1 cellular context compared by ENCODE assay signal in genomic region chr5:64768358-64769312, GRCh38.
TF ChIP-seq lines count a peak whose summit lies in the region.

A gene with protein sequence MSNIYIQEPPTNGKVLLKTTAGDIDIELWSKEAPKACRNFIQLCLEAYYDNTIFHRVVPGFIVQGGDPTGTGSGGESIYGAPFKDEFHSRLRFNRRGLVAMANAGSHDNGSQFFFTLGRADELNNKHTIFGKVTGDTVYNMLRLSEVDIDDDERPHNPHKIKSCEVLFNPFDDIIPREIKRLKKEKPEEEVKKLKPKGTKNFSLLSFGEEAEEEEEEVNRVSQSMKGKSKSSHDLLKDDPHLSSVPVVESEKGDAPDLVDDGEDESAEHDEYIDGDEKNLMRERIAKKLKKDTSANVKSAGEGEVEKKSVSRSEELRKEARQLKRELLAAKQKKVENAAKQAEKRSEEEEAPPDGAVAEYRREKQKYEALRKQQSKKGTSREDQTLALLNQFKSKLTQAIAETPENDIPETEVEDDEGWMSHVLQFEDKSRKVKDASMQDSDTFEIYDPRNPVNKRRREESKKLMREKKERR (plus strand): TSS chr5:64768930. CDS start chr5:64769147, 217 bp downstream.
Gene SREK1IP1 (minus strand): TSS chr5:64768691. CDS start chr5:64768517, 174 bp downstream.

TF ChIP-seq in K562, 482 proteins besides CTCF, POLR2A, EP300 and RAD21 (continued from another document):
- TF ChIP-seq TARDBP (IDR thresholded peaks at IDR 0.05) (peak; percentile 72; the same call in 1 of the 2 replicates), FOXP1 (CRISPR knock-in tag; IDR thresholded peaks at IDR 0.05) (peak; percentile 75), MIER1 (IDR thresholded peaks at IDR 0.05; ENCODE audit: low read depth) (peak; percentile 57; the same call in 1 of the 2 replicates), POLR2G (IDR thresholded peaks at IDR 0.05; ENCODE audit: low read depth, low read length) (peak; percentile 91), TCF7L2 (IDR thresholded peaks at IDR 0.05; ENCODE audit: low read depth, low read length) (peak; percentile 90), CREB1 (IDR thresholded peaks at IDR 0.05) (0 out of 2 replicates have a peak, but pooled peaks have one; percentile 12), CREB1 (CRISPR knock-in tag; IDR thresholded peaks at IDR 0.05) (peak; percentile 53), ADNP (tag; IDR thresholded peaks at IDR 0.05) (no peak), TAF7 (tag; IDR thresholded peaks at IDR 0.05) (peak; percentile 86), KLF16 (IDR thresholded peaks at IDR 0.05) (no peak), ZNF146 (CRISPR knock-in tag; IDR thresholded peaks at IDR 0.05; ENCODE audit: unreplicated experiment) (no peak), ZBTB9 (CRISPR knock-in tag; IDR thresholded peaks at IDR 0.05) (no peak), CREM (IDR thresholded peaks at IDR 0.05; ENCODE audit: low read depth) (peak; percentile 72), ZNF134 (CRISPR knock-in tag; conservative IDR thresholded peaks at IDR 0.05) (no peak), SREBF1 (IDR thresholded peaks at IDR 0.05; ENCODE audit: borderline replicate concordance, low read depth, low read length) (peak; percentile 25; the same call in 1 of the 2 replicates), PHB (CRISPR knock-in tag; IDR thresholded peaks at IDR 0.05) (no peak), NEUROD1 (IDR thresholded peaks at IDR 0.05; ENCODE audit: borderline replicate concordance, low read depth, low read length, partially characterized antibody) (peak; percentile 90), PTTG1 (tag; IDR thresholded peaks at IDR 0.05; ENCODE audit: low read depth) (no peak), SNIP1 (IDR thresholded peaks at IDR 0.05; ENCODE audit: low read depth) (no peak; the same call in 1 of the 2 replicates), ETV1 (tag; conservative IDR thresholded peaks at IDR 0.05; ENCODE audit: low read depth) (0 out of 2 replicates have a peak, but pooled peaks have one; percentile 20), ZNF830 (CRISPR knock-in tag; IDR thresholded peaks at IDR 0.05) (0 out of 2 replicates have a peak, but pooled peaks have one; percentile 6), TCF3 (CRISPR knock-in tag; IDR thresholded peaks at IDR 0.05) (0 out of 2 replicates have a peak, but pooled peaks have one; percentile 11), BRD4 (IDR thresholded peaks at IDR 0.05) (peak; percentile 61; the same call in 1 of the 2 replicates), RBBP5 (IDR thresholded peaks at IDR 0.05; ENCODE audit: borderline replicate concordance, insufficient read depth, low read length, poor library complexity, severe bottlenecking) (peak; percentile 95), PHF20 (IDR thresholded peaks at IDR 0.05; ENCODE audit: partially characterized antibody) (peak; percentile 91), ELK1 (CRISPR knock-in tag; IDR thresholded peaks at IDR 0.05) (no peak), JUND (IDR thresholded peaks at IDR 0.05; ENCODE audit: borderline replicate concordance, low read depth, low read length) (peak; percentile 95), JUND (tag; IDR thresholded peaks at IDR 0.05; ENCODE audit: borderline replicate concordance, low read depth, low read length) (peak; percentile 53; the same call in 1 of the 3 replicates), MEF2A (IDR thresholded peaks at IDR 0.05; ENCODE audit: control insufficient read depth, low read depth, low read length) (no peak), KDM5B (IDR thresholded peaks at IDR 0.05; ENCODE audit: insufficient replicate concordance, low read depth, low read length) (peak; percentile 91), TBP (optimal IDR thresholded peaks at IDR 0.05; ENCODE audit: low read depth, low read length) (peak; percentile 90), FOXJ2 (tag; IDR thresholded peaks at IDR 0.05) (0 out of 2 replicates have a peak, but pooled peaks have one; percentile 42), RFX1 (IDR thresholded peaks at IDR 0.05) (peak; percentile 42), CCNT2 (IDR thresholded peaks at IDR 0.05; ENCODE audit: borderline replicate concordance, extremely low read depth, insufficient read length, low read depth, low read length) (no peak), YY1 (IDR thresholded peaks at IDR 0.05; ENCODE audit: borderline replicate concordance in 1 of 3, control insufficient read depth in 1 of 3, extremely low read depth in 1 of 3, insufficient read depth in 3 of 3, insufficient read length in 1 of 3, insufficient replicate concordance in 2 of 3, low read depth in 1 of 3, low read length in 2 of 3) (peak; percentile 84 to 97 (median 90)), CEBPG (CRISPR knock-in tag; IDR thresholded peaks at IDR 0.05) (peak; percentile 17; the same call in 1 of the 2 replicates), CEBPG (tag; conservative IDR thresholded peaks at IDR 0.05 in 1 of 2, IDR thresholded peaks at IDR 0.05 in 1 of 2) (peak in 1 of 2 experiments; percentile 52; a peak in 1 of 4 replicates), ZNF384 (IDR thresholded peaks at IDR 0.05; ENCODE audit: low read depth, low read length) (no peak), NONO (IDR thresholded peaks at IDR 0.05; ENCODE audit: low read depth in 2 of 2, low read length in 1 of 2) (peak in 1 of 2 experiments; percentile 98; a peak in 2 of 4 replicates), NRF1 (conservative IDR thresholded peaks at IDR 0.05 in 1 of 2, IDR thresholded peaks at IDR 0.05 in 1 of 2) (peak; percentile 45 to 50; a peak in 3 of 4 replicates), ASH1L (IDR thresholded peaks at IDR 0.05; ENCODE audit: borderline replicate concordance, low read depth, partially characterized antibody) (peak; percentile 81), TAL1 (IDR thresholded peaks at IDR 0.05) (peak; percentile 38; the same call in 1 of the 2 replicates), CCAR2 (IDR thresholded peaks at IDR 0.05; ENCODE audit: low read depth, low read length) (no peak), CREBBP (IDR thresholded peaks at IDR 0.05; ENCODE audit: low read depth, low read length) (no peak), SIN3B (IDR thresholded peaks at IDR 0.05; ENCODE audit: low read depth) (peak; percentile 92), NBN (IDR thresholded peaks at IDR 0.05; ENCODE audit: low read depth) (peak; percentile 92), SIN3A (IDR thresholded peaks at IDR 0.05; ENCODE audit: borderline replicate concordance in 2 of 2, control insufficient read depth in 1 of 2, low read depth in 2 of 2, low read length in 2 of 2) (peak; percentile 18 to 78; a peak in 2 of 4 replicates), SLC30A9 (CRISPR knock-in tag; IDR thresholded peaks at IDR 0.05) (no peak), LCOR (CRISPR knock-in tag; IDR thresholded peaks at IDR 0.05) (no peak; the same call in 1 of the 2 replicates), HLTF (IDR thresholded peaks at IDR 0.05) (peak; percentile 66; the same call in 1 of the 2 replicates), BDP1 (IDR thresholded peaks at IDR 0.05; ENCODE audit: insufficient read depth, insufficient read length) (no peak), ETV6 (IDR thresholded peaks at IDR 0.05; ENCODE audit: borderline replicate concordance in 1 of 2, low read depth in 2 of 2, low read length in 1 of 2) (no peak), ETV6 (CRISPR knock-in tag; IDR thresholded peaks at IDR 0.05; ENCODE audit: borderline replicate concordance) (no peak), MCM5 (IDR thresholded peaks at IDR 0.05; ENCODE audit: low read depth) (no peak), SMAD2 (IDR thresholded peaks at IDR 0.05; ENCODE audit: low read depth, low read length) (no peak)
- TF ChIP-seq, protein P1, sequence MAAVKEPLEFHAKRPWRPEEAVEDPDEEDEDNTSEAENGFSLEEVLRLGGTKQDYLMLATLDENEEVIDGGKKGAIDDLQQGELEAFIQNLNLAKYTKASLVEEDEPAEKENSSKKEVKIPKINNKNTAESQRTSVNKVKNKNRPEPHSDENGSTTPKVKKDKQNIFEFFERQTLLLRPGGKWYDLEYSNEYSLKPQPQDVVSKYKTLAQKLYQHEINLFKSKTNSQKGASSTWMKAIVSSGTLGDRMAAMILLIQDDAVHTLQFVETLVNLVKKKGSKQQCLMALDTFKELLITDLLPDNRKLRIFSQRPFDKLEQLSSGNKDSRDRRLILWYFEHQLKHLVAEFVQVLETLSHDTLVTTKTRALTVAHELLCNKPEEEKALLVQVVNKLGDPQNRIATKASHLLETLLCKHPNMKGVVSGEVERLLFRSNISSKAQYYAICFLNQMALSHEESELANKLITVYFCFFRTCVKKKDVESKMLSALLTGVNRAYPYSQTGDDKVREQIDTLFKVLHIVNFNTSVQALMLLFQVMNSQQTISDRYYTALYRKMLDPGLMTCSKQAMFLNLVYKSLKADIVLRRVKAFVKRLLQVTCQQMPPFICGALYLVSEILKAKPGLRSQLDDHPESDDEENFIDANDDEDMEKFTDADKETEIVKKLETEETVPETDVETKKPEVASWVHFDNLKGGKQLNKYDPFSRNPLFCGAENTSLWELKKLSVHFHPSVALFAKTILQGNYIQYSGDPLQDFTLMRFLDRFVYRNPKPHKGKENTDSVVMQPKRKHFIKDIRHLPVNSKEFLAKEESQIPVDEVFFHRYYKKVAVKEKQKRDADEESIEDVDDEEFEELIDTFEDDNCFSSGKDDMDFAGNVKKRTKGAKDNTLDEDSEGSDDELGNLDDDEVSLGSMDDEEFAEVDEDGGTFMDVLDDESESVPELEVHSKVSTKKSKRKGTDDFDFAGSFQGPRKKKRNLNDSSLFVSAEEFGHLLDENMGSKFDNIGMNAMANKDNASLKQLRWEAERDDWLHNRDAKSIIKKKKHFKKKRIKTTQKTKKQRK (IDR thresholded peaks at IDR 0.05; ENCODE audit: borderline replicate concordance, low read depth, low read length): no peak
- TF ChIP-seq, protein P2, sequence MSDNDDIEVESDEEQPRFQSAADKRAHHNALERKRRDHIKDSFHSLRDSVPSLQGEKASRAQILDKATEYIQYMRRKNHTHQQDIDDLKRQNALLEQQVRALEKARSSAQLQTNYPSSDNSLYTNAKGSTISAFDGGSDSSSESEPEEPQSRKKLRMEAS (CRISPR knock-in tag; IDR thresholded peaks at IDR 0.05): peak; percentile 39; the same call in 1 of the 2 replicates
- TF ChIP-seq, protein P3, sequence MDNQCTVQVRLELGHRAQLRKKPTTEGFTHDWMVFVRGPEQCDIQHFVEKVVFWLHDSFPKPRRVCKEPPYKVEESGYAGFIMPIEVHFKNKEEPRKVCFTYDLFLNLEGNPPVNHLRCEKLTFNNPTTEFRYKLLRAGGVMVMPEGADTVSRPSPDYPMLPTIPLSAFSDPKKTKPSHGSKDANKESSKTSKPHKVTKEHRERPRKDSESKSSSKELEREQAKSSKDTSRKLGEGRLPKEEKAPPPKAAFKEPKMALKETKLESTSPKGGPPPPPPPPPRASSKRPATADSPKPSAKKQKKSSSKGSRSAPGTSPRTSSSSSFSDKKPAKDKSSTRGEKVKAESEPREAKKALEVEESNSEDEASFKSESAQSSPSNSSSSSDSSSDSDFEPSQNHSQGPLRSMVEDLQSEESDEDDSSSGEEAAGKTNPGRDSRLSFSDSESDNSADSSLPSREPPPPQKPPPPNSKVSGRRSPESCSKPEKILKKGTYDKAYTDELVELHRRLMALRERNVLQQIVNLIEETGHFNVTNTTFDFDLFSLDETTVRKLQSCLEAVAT (IDR thresholded peaks at IDR 0.05): peak in 1 of 2 experiments; percentile 40; a peak in 2 of 4 replicates
- TF ChIP-seq, protein P4, sequence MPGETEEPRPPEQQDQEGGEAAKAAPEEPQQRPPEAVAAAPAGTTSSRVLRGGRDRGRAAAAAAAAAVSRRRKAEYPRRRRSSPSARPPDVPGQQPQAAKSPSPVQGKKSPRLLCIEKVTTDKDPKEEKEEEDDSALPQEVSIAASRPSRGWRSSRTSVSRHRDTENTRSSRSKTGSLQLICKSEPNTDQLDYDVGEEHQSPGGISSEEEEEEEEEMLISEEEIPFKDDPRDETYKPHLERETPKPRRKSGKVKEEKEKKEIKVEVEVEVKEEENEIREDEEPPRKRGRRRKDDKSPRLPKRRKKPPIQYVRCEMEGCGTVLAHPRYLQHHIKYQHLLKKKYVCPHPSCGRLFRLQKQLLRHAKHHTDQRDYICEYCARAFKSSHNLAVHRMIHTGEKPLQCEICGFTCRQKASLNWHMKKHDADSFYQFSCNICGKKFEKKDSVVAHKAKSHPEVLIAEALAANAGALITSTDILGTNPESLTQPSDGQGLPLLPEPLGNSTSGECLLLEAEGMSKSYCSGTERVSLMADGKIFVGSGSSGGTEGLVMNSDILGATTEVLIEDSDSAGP (CRISPR knock-in tag; IDR thresholded peaks at IDR 0.05): 0 out of 2 replicates have a peak, but pooled peaks have one; percentile 29
